ENCODE assay signal across 25 cellular contexts in the genomic region with DNA sequence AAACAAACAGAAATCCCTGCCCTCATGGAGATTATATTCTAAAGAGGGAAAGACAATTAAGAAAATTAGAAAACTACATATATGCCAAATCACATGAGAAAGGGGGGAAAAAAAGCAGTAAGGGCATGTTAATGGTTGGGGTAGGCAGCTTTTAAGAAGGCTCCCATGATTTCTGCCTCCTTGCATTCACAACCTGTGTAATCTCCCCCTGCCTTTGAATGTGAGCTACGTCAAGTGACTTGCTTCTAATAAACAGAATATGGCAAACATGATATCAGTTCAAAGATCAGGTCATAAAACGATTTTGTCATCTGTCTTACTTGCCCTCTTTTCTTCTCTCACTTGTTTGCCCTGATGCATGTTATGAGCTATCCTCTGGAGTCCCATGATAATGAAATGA.
"Had no signal": no experiment of that assay in that cellular context is flagged by ENCODE, and none has a peak within 500 bp of the region (broad histone marks: within the 10 kb centered on the region; RNA-seq: fewer than 3 reads in every experiment).

No MANE protein-coding gene starts in this region.

- H3K9me3 Mint-ChIP-seq: dendritic cell treated with granulocyte-macrophage colony-stimulating factor and Interleukin-4, amounts not matched to agents 40 ng/mL and 50 ng/mL, for 4 days had no signal

- H3K9me3 ChIP-seq: colonic mucosa, esophagus muscularis mucosa, esophagus squamous epithelium, gastrocnemius medialis, gastroesophageal sphincter had no signal

- H3K4me1 ChIP-seq: colonic mucosa, esophagus muscularis mucosa, esophagus squamous epithelium, foreskin keratinocyte, gastrocnemius medialis, gastroesophageal sphincter, heart left ventricle had no signal

- H3K27ac ChIP-seq: colonic mucosa, coronary artery, dorsolateral prefrontal cortex, epithelial cell of prostate, esophagus muscularis mucosa, esophagus squamous epithelium, foreskin keratinocyte, gastrocnemius medialis, gastroesophageal sphincter, heart left ventricle had no signal

- DNase-seq: colonic mucosa; cortex of kidney; dorsolateral prefrontal cortex; effector CD4-positive, alpha-beta T cell; effector CD8-positive, alpha-beta T cell; effector memory CD4-positive, alpha-beta T cell; effector memory CD8-positive, alpha-beta T cell; endodermal cell; erythroblast; esophagus squamous epithelium; foreskin fibroblast; foreskin keratinocyte; foreskin melanocyte; gastrocnemius medialis; glutamatergic neuron; head of caudate nucleus; heart left ventricle had no signal

- FAIRE-seq: colon, endometrium had no signal

- H3K27ac Mint-ChIP-seq: dendritic cell treated with granulocyte-macrophage colony-stimulating factor and Interleukin-4, amounts not matched to agents 40 ng/mL and 50 ng/mL, for 4 days; effector memory CD8-positive, alpha-beta T cell; endodermal cell had no signal

- H3K4me3 Mint-ChIP-seq: dendritic cell treated with granulocyte-macrophage colony-stimulating factor and Interleukin-4, amounts not matched to agents 40 ng/mL and 50 ng/mL, for 4 days; effector memory CD8-positive, alpha-beta T cell; endodermal cell had no signal

- H3K27me3 ChIP-seq: colonic mucosa, dorsolateral prefrontal cortex, esophagus muscularis mucosa, esophagus squamous epithelium, foreskin keratinocyte, gastrocnemius medialis, gastroesophageal sphincter, heart left ventricle had no signal

- H3K4me3 ChIP-seq: colonic mucosa, coronary artery, dorsolateral prefrontal cortex, esophagus muscularis mucosa, esophagus squamous epithelium, gastrocnemius medialis, gastroesophageal sphincter, heart left ventricle had no signal

- H3K36me3 ChIP-seq: colonic mucosa had no signal

- ATAC-seq: effector memory CD8-positive, alpha-beta T cell; esophagus mucosa; foreskin keratinocyte; gastrocnemius medialis; gastroesophageal sphincter; heart left ventricle had no signal
